Comparison of ENCODE assay signal across 22 cellular contexts in genomic region chr16:70795513-70795912, GRCh38.
"Had no signal": no experiment of that assay in that cellular context is flagged by ENCODE, and none has a peak within 500 bp of the region (broad histone marks: within the 10 kb centered on the region; RNA-seq: fewer than 3 reads in every experiment).

No MANE protein-coding gene starts in this region.

- H3K4me3 ChIP-seq: PC-9 had no signal

- H3K27ac ChIP-seq: PC-9 had no signal

- ATAC-seq: activated CD8-positive, alpha-beta memory T cell treated with anti-CD3 and anti-CD28 coated beads, Interleukin-2, amount 10 ng/mL, durations not matched to agents 7 days and 5 days; activated T-cell treated with anti-CD3 and anti-CD28 coated beads, Interleukin-2, amount 50 U/mL, for 4 hours; T-helper 17 cell; WTC11 had no signal

- DNase-seq: activated CD4-positive, alpha-beta T cell treated with anti-CD3 and anti-CD28 coated beads, Interleukin-2, amount 10 ng/mL, durations not matched to agents 24 days and 14 days; activated CD4-positive, alpha-beta T cell treated with anti-CD3 and anti-CD28 coated beads, Interleukin-2, amount 50 U/mL, for 48 hours; activated CD4-positive, CD25-positive, alpha-beta regulatory T cell treated with anti-CD3 and anti-CD28 coated beads, Interleukin-2, amount 50 U/mL, for 72 hours; activated CD8-positive, alpha-beta memory T cell treated with anti-CD3 and anti-CD28 coated beads, Interleukin-2, amount 10 ng/mL, durations not matched to agents 7 days and 5 days; activated gamma-delta T cell; activated naive CD4-positive, alpha-beta T cell treated with anti-CD3 and anti-CD28 coated beads for 36 hours; activated T-cell treated with anti-CD3 and anti-CD28 coated beads, Interleukin-2, amount 50 U/mL, for 4 hours; amygdala; MV-4-11; NCI-H1105; NCI-H1436; NCI-H1694 treated with DMSO at 0.1 percent for 48 hours; NCI-H2029 treated with DMSO at 0.1 percent for 48 hours; NCI-H510A treated with DMSO at 0.1 percent for 48 hours; NCI-H69; NK-92 treated with Interleukin-12 subunit alpha and Interleukin-12 subunit beta, amount 100 ng/mL, for 24 hours; PC-9; SIG-M5; T-helper 17 cell; T-helper 9 cell had no signal

- H3K4me2 ChIP-seq: PC-9 had no signal

- H2AFZ ChIP-seq: PC-9 had no signal

- FAIRE-seq: astrocyte had no signal
